In genomic region chr2:34096552-34097171, GRCh38 we compare ENCODE assay signal across 7 cellular contexts.
DNase-seq lines count a peak whose midpoint lies in the region; ATAC-seq and TF ChIP-seq lines count a peak whose summit lies in the region.

No MANE protein-coding gene starts in this region.

- no peak overlapping the region for H3K27ac ChIP-seq in RWPE1
- no peak overlapping the region for H3K27ac ChIP-seq in iPS DF 6.9 (ENCODE audit: low read length)

- peak; percentile 75 for ATAC-seq in GM19452 (IDR thresholded peaks at IDR 0.05; ENCODE audit: unreplicated experiment)

- H3K4me3 ChIP-seq in astrocyte of the cerebellum (ENCODE audit: low read depth, low read length): no peak overlapping the region
- no peak overlapping the region for H3K4me3 ChIP-seq in iPS DF 6.9 (ENCODE audit: low read length)

- no peaks in the 10 kb centered on the region for H3K27me3 ChIP-seq in iPS DF 6.9 (ENCODE audit: control insufficient read depth, insufficient read depth, low read length)

- no CpG with 5 or more reads among the region's 3 CpGs for WGBS in iPS DF 6.9 (ENCODE audit: insufficient coverage, insufficient read length)

- no peaks in the 10 kb centered on the region for H3K4me1 ChIP-seq in iPS DF 6.9 (ENCODE audit: control insufficient read depth, insufficient read depth, low read length)

- in situ Hi-C loops in astrocyte of the cerebellum (cut with HindIII; ENCODE audit: low sequenced_read_pairs): no loop called here

- CTCF ChIA-PET in RWPE1 (lab: Yijun Ruan, JAX): interaction anchor here (0.6 to 1.2 kb wide), 3 partner anchors 243 to 546 kb away, joined by 3 to 4 read pairs (median 4); no protein-coding TSS in a partner anchor

- H3K36me3 ChIP-seq in iPS DF 6.9 (ENCODE audit: control insufficient read depth, insufficient read depth, low read length): no peaks in the 10 kb centered on the region

- no peaks in the 10 kb centered on the region for H3K9me3 ChIP-seq in iPS DF 6.9 (ENCODE audit: control insufficient read depth, insufficient read depth, low read length)

- TF ChIP-seq CTCF in RWPE1 (conservative IDR thresholded peaks at IDR 0.05; ENCODE audit: low read depth): peak; percentile 80
- peak; percentile 70 for TF ChIP-seq CTCF in astrocyte of the cerebellum (IDR thresholded peaks at IDR 0.05; ENCODE audit: low read depth, low read length, missing control alignments)

- POLR2A ChIA-PET in RWPE1 (lab: Yijun Ruan, JAX; ENCODE audit: low non-redundant PET): no interaction called here

- DNase-seq in Daoy (ENCODE audit: low read depth) (peak; percentile 53), HK-2 (ENCODE audit: unreplicated experiment) (peak; percentile 51), RWPE1 (ENCODE audit: low spot score) (peak; percentile 31), astrocyte of the cerebellum (ENCODE audit: low read depth) (peak; percentile 65), iPS DF 6.9 (ENCODE audit: low read depth, low spot score) (peak; percentile 45)
- peak; percentile 49 for DNase-seq in stimulated activated CD4-positive, alpha-beta T cell treated with anti-CD3 and anti-CD28 coated beads, Interleukin-15, amount 100 ng/mL, for 24 hours
